ENCODE assay signal across 9 cellular contexts in the genomic region with DNA sequence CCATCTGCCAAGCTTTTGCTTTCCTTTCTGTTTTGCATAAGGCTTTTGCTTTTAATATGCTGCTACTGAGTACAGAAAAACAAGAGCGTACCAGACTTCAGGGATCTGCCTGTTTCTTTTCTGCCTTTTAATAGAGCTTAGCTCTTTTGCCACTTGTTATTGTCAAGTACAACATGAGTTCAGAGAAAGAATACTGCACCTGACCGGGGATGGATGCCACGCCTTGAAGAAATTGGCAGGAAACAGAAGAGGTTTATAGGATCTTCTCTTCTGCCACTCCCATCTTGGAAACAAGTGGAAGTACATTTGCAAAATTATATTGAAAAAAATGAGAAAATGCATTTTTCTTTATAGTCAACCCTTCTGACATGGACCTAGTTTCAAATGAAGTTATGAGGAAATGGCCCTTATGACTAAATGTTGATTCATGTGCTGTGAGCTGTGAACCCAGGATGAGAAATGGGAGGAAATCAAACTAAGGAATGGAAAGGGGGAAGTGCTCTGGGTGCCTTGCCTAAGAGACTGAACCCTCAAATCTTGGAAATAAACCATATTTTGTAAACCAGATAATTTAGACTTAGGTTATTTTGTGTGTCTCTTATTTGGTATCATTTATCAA.
A peak's percentile ranks its signal among the peaks of the same experiment; 100 is the strongest.
DNase-seq lines count a peak whose midpoint lies in the region; FAIRE-seq and TF ChIP-seq lines count a peak whose summit lies in the region.
"Had no signal": no experiment of that assay in that cellular context is flagged by ENCODE, and none has a peak within 500 bp of the region (broad histone marks: within the 10 kb centered on the region; RNA-seq: fewer than 3 reads in every experiment).

No MANE protein-coding gene starts in this region.

- FAIRE-seq in urothelium cell line (lab: Jason Lieb, UNC): no peak

- TF ChIP-seq CTCF in RWPE1 (conservative IDR thresholded peaks at IDR 0.05; ENCODE audit: low read depth): no peak
- TF ChIP-seq CTCF in fibroblast of pulmonary artery (IDR thresholded peaks at IDR 0.05; ENCODE audit: low read length, missing control alignments): no peak

- H3K27ac ChIP-seq in RWPE1: peak overlapping the region; percentile 76

- CTCF ChIA-PET in RWPE1 (lab: Yijun Ruan, JAX): no interaction called here

- POLR2A ChIA-PET in RWPE1 (lab: Yijun Ruan, JAX; ENCODE audit: low non-redundant PET): no interaction called here

- intact Hi-C loops in posterior cingulate gyrus (cut with DNase I): loop anchor here (10.0 kb wide), 1 partner anchor 337 kb away; no protein-coding TSS in a partner anchor

- H3K4me3 ChIP-seq in fibroblast of pulmonary artery (replicated peaks; ENCODE audit: low read depth, low read length): no peak overlapping the region

- DNase-seq in SKM-1 treated with dmso at 0.1 percent for 144 hours (lab: John Stamatoyannopoulos, UW; ENCODE audit: unreplicated experiment): peak; percentile 14
- no peak for DNase-seq in SKM-1 (lab: John Stamatoyannopoulos, UW; ENCODE audit: unreplicated experiment)
- peak; percentile 93 for DNase-seq in RWPE1 (ENCODE audit: low spot score)
- DNase-seq in fibroblast of pulmonary artery (ENCODE audit: low read depth): peak; percentile 75
- peak; percentile 17 for DNase-seq in urothelium cell line (ENCODE audit: low spot score)
- DNase-seq in NCI-H1105 treated with DMSO at 0.1 percent for 48 hours (lab: John Stamatoyannopoulos, UW): no peak
- no peak for DNase-seq in posterior cingulate gyrus
- no peak for DNase-seq in stimulated activated CD4-positive, alpha-beta T cell treated with anti-CD3 and anti-CD28 coated beads, Interleukin-4, amount 100 ng/mL, for 4 hours
- DNase-seq: left cardiac atrium had no signal

Comparison
In these comparisons a context has a peak if more than half of its experiments do, and no peak if none do; other contexts are left out.
1. DNase-seq: peak in SKM-1 treated with dmso at 0.1 percent for 144 hours (single experiment), RWPE1 (single experiment), fibroblast of pulmonary artery (single experiment) and urothelium cell line (single experiment); none in SKM-1 (single experiment), NCI-H1105 treated with DMSO at 0.1 percent for 48 hours (single experiment), posterior cingulate gyrus (0 of 10) and stimulated activated CD4-positive, alpha-beta T cell treated with anti-CD3 and anti-CD28 coated beads, Interleukin-4, amount 100 ng/mL, for 4 hours (0 of 2).